ENCODE assay signal across 8 cellular contexts in genomic region chr2:159968282-159968900, GRCh38.
DNase-seq lines count a peak whose midpoint lies in the region; ATAC-seq and TF ChIP-seq lines count a peak whose summit lies in the region.

No MANE protein-coding gene starts in this region.

- H3K27ac ChIP-seq in coronary artery, result no peak overlapping the region

- H3K4me3 ChIP-seq in BJ (ENCODE audit: low read depth, low read length) (no peak overlapping the region), coronary artery (no peak overlapping the region)

- POLR2A ChIA-PET in BJ (lab: Charles Lee), result interaction anchor here (0.5 to 0.6 kb wide), 2 partner anchors 62 to 256 kb away, joined by 3 to 6 read pairs; partner anchors contain the start of gene MARCHF7

- no peaks in the 10 kb centered on the region for H3K36me3 ChIP-seq in BJ (ENCODE audit: control insufficient read depth, insufficient read depth, low read length)

- H3K27me3 ChIP-seq in BJ (ENCODE audit: control insufficient read depth, insufficient read depth, low read length), result no peaks in the 10 kb centered on the region

- CTCF ChIA-PET in BJ (lab: Yijun Ruan, JAX), result interaction anchor here (0.7 to 1.0 kb wide), 4 partner anchors 11 to 543 kb away, joined by 3 to 4 read pairs (median 3); no protein-coding TSS in a partner anchor

- TF ChIP-seq CTCF in BJ (IDR thresholded peaks at IDR 0.05; ENCODE audit: insufficient read depth, low read depth, low read length) (peak; percentile 50), GM12874 (IDR thresholded peaks at IDR 0.05; ENCODE audit: insufficient read depth, low read depth, low read length) (peak; percentile 59), coronary artery (IDR thresholded peaks at IDR 0.05) (peak; percentile 25)

- no peak for DNase-seq in BJ (ENCODE audit: low read depth)
- peak; percentile 22 for DNase-seq in NOMO-1 treated with dmso at 0.1 percent for 144 hours (lab: John Stamatoyannopoulos, UW; ENCODE audit: unreplicated experiment)
- DNase-seq in coronary artery (ENCODE audit: low spot score), result no peak
- DNase-seq in medulla oblongata (ENCODE audit: extremely low spot score), result peak; percentile 56

- ATAC-seq in HG03457 (IDR thresholded peaks at IDR 0.05; ENCODE audit: unreplicated experiment) (peak; percentile 46), GM19463 (IDR thresholded peaks at IDR 0.05; ENCODE audit: unreplicated experiment) (no peak), HG02588 (IDR thresholded peaks at IDR 0.05; ENCODE audit: unreplicated experiment) (no peak)

Comparison
In these comparisons a context has a peak if more than half of its experiments do, and no peak if none do; other contexts are left out.
1. DNase-seq: peak in NOMO-1 treated with dmso at 0.1 percent for 144 hours (single experiment) and medulla oblongata (single experiment); none in BJ (single experiment) and coronary artery (single experiment).
2. Peak in every context shown above with its lines, with median percentiles within 50 percentile points of each other: CTCF ChIP-seq.